Comparison of ENCODE assay signal across 8 cellular contexts in genomic region chr5:66306105-66306843, GRCh38.
DNase-seq lines count a peak whose midpoint lies in the region; ATAC-seq and TF ChIP-seq lines count a peak whose summit lies in the region.

No MANE protein-coding gene starts in this region.

- no peak for TF ChIP-seq POLR2A in suprapubic skin (IDR thresholded peaks at IDR 0.05)

- 35% methylated on average over 9 of the region's 9 CpGs for WGBS in suprapubic skin

- TF ChIP-seq CTCF in coronary artery (IDR thresholded peaks at IDR 0.05), result peak; percentile 66
- peak; percentile 29 to 85 for TF ChIP-seq CTCF in suprapubic skin (IDR thresholded peaks at IDR 0.05)

- DNase-seq in EL (peak; percentile 67), H7 (peak; percentile 77), NAMALWA (ENCODE audit: low spot score) (peak; percentile 69), coronary artery (ENCODE audit: low spot score) (no peak), left lobe of liver (ENCODE audit: low spot score) (peak; percentile 58), suprapubic skin (ENCODE audit: low spot score in 2 of 2) (no peak)

- no peaks in the 10 kb centered on the region for H3K9me3 ChIP-seq in suprapubic skin

- peaks cover 5% of the 10 kb centered on the region for H3K4me1 ChIP-seq in suprapubic skin

- H3K27me3 ChIP-seq in H7 (ENCODE audit: control insufficient read depth, insufficient read depth, low read length) (no peaks in the 10 kb centered on the region), suprapubic skin (peaks cover 4% of the 10 kb centered on the region)

- H3K36me3 ChIP-seq in H7 (replicated peaks; ENCODE audit: control insufficient read depth, insufficient read depth, low read length) (no peaks in the 10 kb centered on the region), suprapubic skin (no peaks in the 10 kb centered on the region)

- no peak for TF ChIP-seq EP300 in suprapubic skin (IDR thresholded peaks at IDR 0.05)

- H3K27ac ChIP-seq in coronary artery (no peak overlapping the region), suprapubic skin (no peak overlapping the region)

- ATAC-seq in SK-N-SH treated with all-trans-retinoic acid at 6 μM for 48 hours (peak; percentile 95), left lobe of liver (peak; percentile 97), HG03457 (IDR thresholded peaks at IDR 0.05; ENCODE audit: unreplicated experiment) (no peak)

- H3K4me3 ChIP-seq in H7 (ENCODE audit: insufficient read depth, low read depth, low read length) (no peak overlapping the region), coronary artery (no peak overlapping the region), suprapubic skin (no peak overlapping the region)

TF ChIP-seq in SK-N-SH treated with all-trans-retinoic acid at 6 μM for 48 hours, 23 proteins besides CTCF, POLR2A, EP300 and RAD21:
- TF ChIP-seq PPARA (CRISPR knock-in tag; IDR thresholded peaks at IDR 0.05; ENCODE audit: borderline replicate concordance) (no peak), PATZ1 (CRISPR knock-in tag; IDR thresholded peaks at IDR 0.05; ENCODE audit: borderline replicate concordance) (no peak), ESRRG (CRISPR knock-in tag; IDR thresholded peaks at IDR 0.05) (no peak), BACH2 (CRISPR knock-in tag; IDR thresholded peaks at IDR 0.05; ENCODE audit: borderline replicate concordance) (no peak), CREB5 (CRISPR knock-in tag; IDR thresholded peaks at IDR 0.05; ENCODE audit: low read depth) (no peak), RARB (CRISPR knock-in tag; IDR thresholded peaks at IDR 0.05) (no peak), CSDC2 (CRISPR knock-in tag; IDR thresholded peaks at IDR 0.05) (no peak), TOX (CRISPR knock-in tag; IDR thresholded peaks at IDR 0.05; ENCODE audit: borderline replicate concordance) (no peak), SNAI2 (CRISPR knock-in tag; IDR thresholded peaks at IDR 0.05) (no peak), OSR1 (CRISPR knock-in tag; IDR thresholded peaks at IDR 0.05) (no peak), TSHZ2 (CRISPR knock-in tag; IDR thresholded peaks at IDR 0.05) (no peak), ZNF8 (CRISPR knock-in tag; IDR thresholded peaks at IDR 0.05) (no peak), CSRNP3 (CRISPR knock-in tag; IDR thresholded peaks at IDR 0.05) (no peak), ISL1 (CRISPR knock-in tag; IDR thresholded peaks at IDR 0.05) (no peak), GLIS3 (CRISPR knock-in tag; IDR thresholded peaks at IDR 0.05) (no peak), ZC3H10 (CRISPR knock-in tag; IDR thresholded peaks at IDR 0.05) (no peak), ARNTL (CRISPR knock-in tag; IDR thresholded peaks at IDR 0.05; ENCODE audit: borderline replicate concordance, low read depth) (no peak), POU6F1 (CRISPR knock-in tag; IDR thresholded peaks at IDR 0.05; ENCODE audit: borderline replicate concordance, low read depth) (no peak)

Comparison
In these comparisons a context has a peak if more than half of its experiments do, and no peak if none do; other contexts are left out.
1. DNase-seq: peak in EL (single experiment), H7 (single experiment), NAMALWA (single experiment) and left lobe of liver (single experiment); none in coronary artery (single experiment) and suprapubic skin (0 of 2).